9 cellular contexts compared by ENCODE assay signal in the genomic region with DNA sequence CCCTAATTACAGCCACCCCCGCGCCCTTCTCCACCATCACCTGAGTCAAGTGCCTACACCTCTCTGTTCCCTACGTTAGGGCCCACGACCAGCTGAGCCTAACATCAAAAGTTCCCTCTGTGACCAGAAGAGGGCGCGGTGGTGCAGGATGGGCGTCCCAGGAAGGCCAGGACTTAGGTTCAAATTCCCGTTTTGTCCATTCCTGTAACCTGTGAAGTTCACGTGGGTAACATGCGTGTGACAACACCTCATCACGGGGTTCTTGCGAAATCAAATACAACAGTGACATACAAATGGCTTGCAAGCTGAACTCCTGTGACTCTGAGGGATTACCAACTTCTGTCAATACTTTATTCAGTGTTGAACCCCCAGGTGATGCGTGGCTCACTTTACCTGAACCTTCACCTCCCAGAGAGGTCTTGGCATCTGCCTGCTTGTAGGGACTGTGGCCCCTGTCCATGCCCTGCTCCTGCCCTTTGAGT.
DNase-seq lines count a peak whose midpoint lies in the region; ATAC-seq and TF ChIP-seq lines count a peak whose summit lies in the region.
"Had no signal": no experiment of that assay in that cellular context is flagged by ENCODE, and none has a peak within 500 bp of the region (broad histone marks: within the 10 kb centered on the region; RNA-seq: fewer than 3 reads in every experiment).

No MANE protein-coding gene starts in this region.

- H3K27me3 ChIP-seq in osteoblast (ENCODE audit: insufficient read depth, low read length) (no peaks in the 10 kb centered on the region), uterus (no peaks in the 10 kb centered on the region)
- H3K27me3 ChIP-seq: ovary had no signal

- H2AFZ ChIP-seq in osteoblast (ENCODE audit: low read length), result no peak overlapping the region

- intact Hi-C loops in uterus (cut with DNase I; ENCODE audit: low total_unique reads), result no loop called here

- H3K4me1 ChIP-seq in osteoblast (ENCODE audit: insufficient read depth, low read length), result peaks cover 51% of the 10 kb centered on the region
- H3K4me1 ChIP-seq in uterus, result no peaks in the 10 kb centered on the region

- H3K9me3 ChIP-seq in osteoblast (ENCODE audit: low read depth, low read length) (no peaks in the 10 kb centered on the region), uterus (no peaks in the 10 kb centered on the region)
- H3K9me3 ChIP-seq: ovary had no signal

- H3K36me3 ChIP-seq in osteoblast (ENCODE audit: insufficient read depth, low read length) (no peaks in the 10 kb centered on the region), uterus (no peaks in the 10 kb centered on the region)
- H3K36me3 ChIP-seq: ovary had no signal

- ATAC-seq in GM19467 (IDR thresholded peaks at IDR 0.05; ENCODE audit: unreplicated experiment), result no peak

- TF ChIP-seq POLR2A in uterus (IDR thresholded peaks at IDR 0.05), result no peak

- no peaks in the 10 kb centered on the region for H4K20me1 ChIP-seq in osteoblast (ENCODE audit: insufficient read depth, low read length)

- DNase-seq in AG08396 (ENCODE audit: low spot score) (peak; percentile 36), H4 (ENCODE audit: low spot score) (peak; percentile 61), NOMO-1 (lab: John Stamatoyannopoulos, UW; ENCODE audit: unreplicated experiment in 2 of 2) (peak; percentile 32 to 51), fibroblast of gingiva (ENCODE audit: low read depth) (peak; percentile 31), osteoblast (ENCODE audit: insufficient read length, low spot score, missing footprints) (peak; percentile 57), uterus (peak in 1 of 2 donors; percentile 23)
- peak; percentile 76 for DNase-seq in activated T-cell treated with anti-CD3 and anti-CD28 coated beads, Interleukin-2, amount 50 U/mL, for 1 hour

- H3K27ac ChIP-seq in osteoblast (ENCODE audit: low read depth, low read length) (peak overlapping the region; percentile 54), uterus (no peak overlapping the region)
- H3K27ac ChIP-seq: ovary had no signal

- no peaks in the 10 kb centered on the region for H3K79me2 ChIP-seq in osteoblast (ENCODE audit: insufficient read depth, low read length)

- TF ChIP-seq CTCF in osteoblast (IDR thresholded peaks at IDR 0.05; ENCODE audit: extremely low read depth, low read depth, low read length) (peak; percentile 91), uterus (IDR thresholded peaks at IDR 0.05) (peak; percentile 22 to 53 (median 39))

- H3K4me2 ChIP-seq in osteoblast (ENCODE audit: insufficient read depth, low read length), result no peak overlapping the region

- H3K4me3 ChIP-seq in osteoblast (ENCODE audit: insufficient read depth, low read length), result no peak overlapping the region
- H3K4me3 ChIP-seq in uterus, result no peak overlapping the region
- H3K4me3 ChIP-seq: ovary had no signal
